ENCODE assay signal across 1 cellular context in genomic region chrX:23782863-23783568, GRCh38.
TF ChIP-seq lines count a peak whose summit lies in the region.

Gene SAT1 (plus strand): TSS chrX:23783173. CDS start chrX:23783352, 179 bp downstream.

TF ChIP-seq in HepG2, 621 proteins besides CTCF, POLR2A, EP300 and RAD21 (continued from another document and continues in another):
- TF ChIP-seq ARID4A (CRISPR knock-in tag; IDR thresholded peaks at IDR 0.05; ENCODE audit: borderline replicate concordance) (peak; percentile 71; the same call in 1 of the 2 replicates), ARNT2 (CRISPR knock-in tag; IDR thresholded peaks at IDR 0.05; ENCODE audit: low read depth) (peak; percentile 64; the same call in 1 of the 2 replicates), GTF2F1 (IDR thresholded peaks at IDR 0.05; ENCODE audit: low read length) (0 out of 2 replicates have a peak, but pooled peaks have one; percentile 50), ZNF792 (CRISPR knock-in tag; IDR thresholded peaks at IDR 0.05) (peak; percentile 48; the same call in 1 of the 2 replicates), ZNF605 (CRISPR knock-in tag; IDR thresholded peaks at IDR 0.05) (peak; percentile 28; the same call in 1 of the 2 replicates), ZNF615 (CRISPR knock-in tag; IDR thresholded peaks at IDR 0.05; ENCODE audit: borderline replicate concordance) (no peak), ZFX (CRISPR knock-in tag; IDR thresholded peaks at IDR 0.05; ENCODE audit: low read depth) (peak; percentile 40; the same call in 1 of the 2 replicates), ZNF710 (CRISPR knock-in tag; IDR thresholded peaks at IDR 0.05; ENCODE audit: borderline replicate concordance) (0 out of 2 replicates have a peak, but pooled peaks have one; percentile 18), ZKSCAN5 (CRISPR knock-in tag; IDR thresholded peaks at IDR 0.05) (no peak), ZMYM4 (CRISPR knock-in tag; IDR thresholded peaks at IDR 0.05) (peak; percentile 96), ZNF446 (CRISPR knock-in tag; IDR thresholded peaks at IDR 0.05) (peak; percentile 56; the same call in 1 of the 2 replicates), PRPF4 (IDR thresholded peaks at IDR 0.05; ENCODE audit: low read depth, low read length, poor library complexity, severe bottlenecking) (no peak), BCL6 (CRISPR knock-in tag; IDR thresholded peaks at IDR 0.05) (0 out of 2 replicates have a peak, but pooled peaks have one; percentile 28), ZNF747 (CRISPR knock-in tag; IDR thresholded peaks at IDR 0.05; ENCODE audit: borderline replicate concordance) (0 out of 2 replicates have a peak, but pooled peaks have one; percentile 17), AFF4 (CRISPR knock-in tag; IDR thresholded peaks at IDR 0.05) (peak; percentile 98), ZNF737 (CRISPR knock-in tag; IDR thresholded peaks at IDR 0.05; ENCODE audit: borderline replicate concordance) (no peak), GATA4 (IDR thresholded peaks at IDR 0.05; ENCODE audit: borderline replicate concordance, low read depth) (peak; percentile 89), ARNTL (CRISPR knock-in tag; IDR thresholded peaks at IDR 0.05) (no peak), CENPBD1 (CRISPR knock-in tag; IDR thresholded peaks at IDR 0.05; ENCODE audit: borderline replicate concordance, low read depth) (no peak; the same call in 1 of the 2 replicates), ZNF496 (CRISPR knock-in tag; IDR thresholded peaks at IDR 0.05; ENCODE audit: insufficient replicate concordance) (no peak), ATF6 (CRISPR knock-in tag; conservative IDR thresholded peaks at IDR 0.05) (no peak), SNRNP70 (IDR thresholded peaks at IDR 0.05; ENCODE audit: low read depth, low read length) (no peak), RXRB (CRISPR knock-in tag; IDR thresholded peaks at IDR 0.05; ENCODE audit: borderline replicate concordance) (peak; percentile 58; the same call in 1 of the 2 replicates), FOXJ3 (CRISPR knock-in tag; IDR thresholded peaks at IDR 0.05; ENCODE audit: borderline replicate concordance) (no peak), MYPOP (CRISPR knock-in tag; IDR thresholded peaks at IDR 0.05) (0 out of 2 replicates have a peak, but pooled peaks have one; percentile 56), ZNF235 (CRISPR knock-in tag; IDR thresholded peaks at IDR 0.05; ENCODE audit: borderline replicate concordance) (no peak), ZNF326 (CRISPR knock-in tag; IDR thresholded peaks at IDR 0.05; ENCODE audit: borderline replicate concordance) (no peak), CEBPG (CRISPR knock-in tag; IDR thresholded peaks at IDR 0.05) (no peak; the same call in 1 of the 2 replicates), TAF1 (CRISPR knock-in tag; IDR thresholded peaks at IDR 0.05) (peak; percentile 93), LCORL (IDR thresholded peaks at IDR 0.05) (no peak), LCORL (CRISPR knock-in tag; IDR thresholded peaks at IDR 0.05) (peak; percentile 59; the same call in 1 of the 2 replicates), GATAD1 (CRISPR knock-in tag; IDR thresholded peaks at IDR 0.05) (peak; percentile 35; the same call in 1 of the 2 replicates), FOXC1 (CRISPR knock-in tag; IDR thresholded peaks at IDR 0.05; ENCODE audit: borderline replicate concordance) (peak; percentile 90), ZNF350 (CRISPR knock-in tag; IDR thresholded peaks at IDR 0.05; ENCODE audit: borderline replicate concordance, low read depth) (peak; percentile 72; the same call in 1 of the 2 replicates), ZNF574 (CRISPR knock-in tag; IDR thresholded peaks at IDR 0.05) (peak; percentile 38; the same call in 1 of the 2 replicates), ZNF788 (CRISPR knock-in tag; IDR thresholded peaks at IDR 0.05; ENCODE audit: borderline replicate concordance) (peak; percentile 70), ZNF563 (CRISPR knock-in tag; IDR thresholded peaks at IDR 0.05) (peak; percentile 51; the same call in 1 of the 2 replicates), ZNF614 (CRISPR knock-in tag; IDR thresholded peaks at IDR 0.05; ENCODE audit: borderline replicate concordance) (no peak), RAD51 (IDR thresholded peaks at IDR 0.05; ENCODE audit: borderline replicate concordance) (no peak), KLF6 (CRISPR knock-in tag; IDR thresholded peaks at IDR 0.05) (peak; percentile 86; the same call in 1 of the 2 replicates), ZNF251 (CRISPR knock-in tag; IDR thresholded peaks at IDR 0.05) (no peak), ZFP91 (CRISPR knock-in tag; IDR thresholded peaks at IDR 0.05; ENCODE audit: borderline replicate concordance) (peak; percentile 78; the same call in 1 of the 2 replicates), NR2F6 (IDR thresholded peaks at IDR 0.05) (no peak), NR2F6 (CRISPR knock-in tag; IDR thresholded peaks at IDR 0.05) (peak; percentile 18; the same call in 1 of the 2 replicates), ZNF331 (CRISPR knock-in tag; IDR thresholded peaks at IDR 0.05) (peak; percentile 79), TARDBP (CRISPR knock-in tag; IDR thresholded peaks at IDR 0.05) (no peak), FOXA3 (CRISPR knock-in tag; IDR thresholded peaks at IDR 0.05) (no peak), GFI1 (CRISPR knock-in tag; IDR thresholded peaks at IDR 0.05; ENCODE audit: borderline replicate concordance) (no peak; the same call in 1 of the 2 replicates)
